8 cellular contexts compared by ENCODE assay signal in the genomic region with DNA sequence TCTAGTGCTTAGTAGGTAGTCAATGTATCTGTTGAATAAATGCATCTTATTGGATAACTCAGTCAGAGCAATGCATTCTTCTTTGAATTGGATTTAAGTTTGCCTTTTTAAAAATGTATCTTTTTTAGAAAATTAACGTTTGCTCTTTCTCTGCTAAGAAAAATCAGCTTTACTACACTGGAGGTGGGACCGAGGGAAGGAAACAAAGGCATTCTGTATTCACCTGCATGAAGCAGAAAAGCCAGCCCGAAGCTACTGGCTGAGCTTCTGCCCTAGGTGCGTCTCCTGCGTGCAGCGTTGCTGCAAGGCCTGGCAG. TPM values are rescaled to one million over a fixed set of nuclear protein-coding genes. Genes with fewer than 3 reads are reported as not detected.
A peak's percentile ranks its signal among the peaks of the same experiment; 100 is the strongest.
DNase-seq lines count a peak whose midpoint lies in the region; ATAC-seq and TF ChIP-seq lines count a peak whose summit lies in the region.

No MANE protein-coding gene starts in this region.

- intact Hi-C loops in heart right ventricle (cut with DNase I): loop anchor here in 5 of 10 donors (1.0 to 2.0 kb wide), 3 partner anchors 15 to 22 kb away; partner anchors contain the start of gene ITGB1 (in 4 of the 5)
- intact Hi-C loops in cardiac septum (cut with DNase I): loop anchor here (2.0 to 10.0 kb wide), 2 partner anchors 17 to 535 kb away; partner anchors contain the start of gene CCDC7
- intact Hi-C loops in body of pancreas (cut with DNase I): no loop called here
- intact Hi-C loops in vagina (cut with DNase I): no loop called here

- H3K4me1 ChIP-seq in heart right ventricle (peaks cover 0 to 53% (median 25%) of the 10 kb centered on the region in 9 donors), body of pancreas (peaks cover 37% of the 10 kb centered on the region), mesodermal cell (ENCODE audit: control insufficient read depth, insufficient read depth, low read length, poor library complexity, severe bottlenecking) (peaks cover 26% of the 10 kb centered on the region), vagina (peaks cover 15% of the 10 kb centered on the region)

- peak overlapping the region; percentile 67 to 98 (median 94) for H3K27ac ChIP-seq in heart right ventricle
- H3K27ac ChIP-seq in body of pancreas: peak overlapping the region; percentile 84 to 97 (median 90)
- H3K27ac ChIP-seq in mesodermal cell (ENCODE audit: low read depth, low read length, severe bottlenecking): peak overlapping the region; percentile 99
- H3K27ac ChIP-seq in vagina: peak overlapping the region; percentile 75

- TF ChIP-seq POLR2A in body of pancreas (IDR thresholded peaks at IDR 0.05): no peak
- TF ChIP-seq POLR2A in vagina (IDR thresholded peaks at IDR 0.05): no peak

- WGBS in heart right ventricle, 2 donors: 3% methylated on average over 6 of the region's 6 CpGs
- WGBS in body of pancreas, 2 donors: 1% methylated on average over 6 of the region's 6 CpGs
- 10 to 30% methylated on average over 4 to 6 of the region's 6 CpGs for WGBS in mesodermal cell (ENCODE audit: insufficient coverage in 2 of 2), 2 experiments

- H3K4me3 ChIP-seq in heart right ventricle (peak overlapping the region; percentile 28 to 64 (median 58)), body of pancreas (peak overlapping the region in 1 of 2 donors; percentile 3), mesodermal cell (ENCODE audit: extremely low read depth, insufficient read depth, low read length, poor library complexity, severe bottlenecking) (peak overlapping the region; percentile 25), vagina (peak overlapping the region; percentile 41 to 56)

- H3K36me3 ChIP-seq in heart right ventricle (no peaks in the 10 kb centered on the region), body of pancreas (replicated peaks in 1 of 2; ENCODE audit: insufficient read depth in 1 of 2, low read depth in 2 of 2) (no peaks in the 10 kb centered on the region), mesodermal cell (ENCODE audit: control insufficient read depth, insufficient read depth, low read length) (no peaks in the 10 kb centered on the region), vagina (no peaks in the 10 kb centered on the region)

- DNase-seq in heart right ventricle: no peak
- no peak for DNase-seq in cardiac septum (ENCODE audit: low spot score)
- DNase-seq in body of pancreas: no peak
- no peak for DNase-seq in vagina (ENCODE audit: extremely low spot score in 2 of 2)
- DNase-seq in NCI-H748 (lab: John Stamatoyannopoulos, UW; ENCODE audit: unreplicated experiment): no peak
- no peak for DNase-seq in NCI-H1105 treated with DMSO at 0.1 percent for 48 hours (lab: John Stamatoyannopoulos, UW)
- no peak for DNase-seq in OCI-M1 (lab: John Stamatoyannopoulos, UW)

- H3K9me3 ChIP-seq in heart right ventricle (no peaks in the 10 kb centered on the region), body of pancreas (no peaks in the 10 kb centered on the region), mesodermal cell (ENCODE audit: control insufficient read depth, low read length) (peaks cover 5% of the 10 kb centered on the region), vagina (no peaks in the 10 kb centered on the region)

- TF ChIP-seq CTCF in heart right ventricle (IDR thresholded peaks at IDR 0.05) (no peak), body of pancreas (IDR thresholded peaks at IDR 0.05) (no peak), vagina (IDR thresholded peaks at IDR 0.05) (no peak)

- H3K27me3 ChIP-seq in heart right ventricle (no peaks in the 10 kb centered on the region), body of pancreas (no peaks in the 10 kb centered on the region), vagina (no peaks in the 10 kb centered on the region)

- ATAC-seq in heart right ventricle: no peak
- no peak for ATAC-seq in body of pancreas

RNA-seq across cellular contexts. Expression of gene ITGB1, which starts 22.2 kb away (rescaled TPM):
- 100 to 1,000 TPM; 503 to 713 (median 595) TPM for total RNA-seq in heart right ventricle
- polyA plus RNA-seq in heart right ventricle: 100 to 1,000 TPM; 169 to 828 TPM
- 715 TPM for total RNA-seq in cardiac septum
- 100 to 1,000 TPM; 164 to 259 TPM for total RNA-seq in body of pancreas
- polyA plus RNA-seq in mesodermal cell (2013, experiment 1 of 2): 2,053 TPM
- polyA plus RNA-seq in mesodermal cell (2013, experiment 2 of 2): 2,142 TPM
- total RNA-seq in vagina: 193 TPM
